29 cellular contexts compared by ENCODE assay signal in the genomic region with DNA sequence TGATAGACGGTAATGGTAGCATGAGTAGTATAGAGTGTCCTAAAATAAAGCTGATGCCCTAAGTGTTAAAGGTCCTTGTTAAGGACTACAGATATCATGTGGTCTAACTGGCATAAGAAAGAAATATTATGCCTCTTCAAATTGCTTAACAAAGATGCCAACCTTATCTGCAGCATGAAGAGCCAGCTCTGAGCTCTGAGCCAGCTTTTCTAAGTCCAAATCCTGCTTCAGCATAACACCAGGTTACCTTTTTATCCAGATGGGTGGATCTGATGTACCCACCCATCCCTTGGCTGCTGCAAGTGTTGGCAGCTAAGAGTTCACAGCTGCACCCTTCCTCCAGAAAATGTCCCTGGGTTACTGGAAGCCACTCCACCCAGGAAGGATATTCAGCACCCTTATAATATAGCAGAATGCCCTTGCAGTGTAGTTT.
"Had no signal": no experiment of that assay in that cellular context is flagged by ENCODE, and none has a peak within 500 bp of the region (broad histone marks: within the 10 kb centered on the region; RNA-seq: fewer than 3 reads in every experiment).

No MANE protein-coding gene starts in this region.

- ATAC-seq: activated CD4-positive, CD25-positive, alpha-beta regulatory T cell treated with anti-CD3 and anti-CD28 coated beads, Interleukin-2, amount 50 U/mL, for 24 hours; activated CD8-positive, alpha-beta memory T cell treated with anti-CD3 and anti-CD28 coated beads, Interleukin-2, amount 10 ng/mL, durations not matched to agents 7 days and 5 days; activated CD8-positive, alpha-beta T cell treated with anti-CD3 and anti-CD28 coated beads, Interleukin-2, amount 10 ng/mL, durations not matched to agents 7 days and 5 days; activated naive CD4-positive, alpha-beta T cell treated with anti-CD3 and anti-CD28 coated beads, Interleukin-2, amount 50 U/mL, for 72 hours; esophagus mucosa; T-helper 17 cell had no signal

- H3K27ac ChIP-seq: ascending aorta, breast epithelium, cardiac muscle cell, coronary artery, dorsolateral prefrontal cortex, WERI-Rb-1 had no signal

- H3K27me3 ChIP-seq: ascending aorta, breast epithelium, cardiac muscle cell had no signal

- H3K9me3 ChIP-seq: ascending aorta, breast epithelium had no signal

- H3K36me3 ChIP-seq: ascending aorta, breast epithelium, cardiac muscle cell, WERI-Rb-1 had no signal

- DNase-seq: activated B cell treated with CpG ODN at 0.5 μM for 24 hours; activated CD4-positive, alpha-beta T cell treated with anti-CD3 and anti-CD28 coated beads for 48 hours; activated CD4-positive, alpha-beta T cell treated with anti-CD3 and anti-CD28 coated beads, Interleukin-2, amount 50 U/mL, for 1 hour; activated CD4-positive, alpha-beta T cell treated with anti-CD3 and anti-CD28 coated beads, Interleukin-2, amount 50 U/mL, for 48 hours; activated CD8-positive, alpha-beta memory T cell treated with anti-CD3 and anti-CD28 coated beads, Interleukin-2, amount 10 ng/mL, durations not matched to agents 7 days and 5 days; activated CD8-positive, alpha-beta memory T cell treated with anti-CD3 and anti-CD28 coated beads, Interleukin-2, amount 50 U/mL, for 4 hours; activated CD8-positive, alpha-beta T cell treated with anti-CD3 and anti-CD28 coated beads, Interleukin-2, amount 10 ng/mL, durations not matched to agents 7 days and 5 days; activated gamma-delta T cell; activated naive CD4-positive, alpha-beta T cell; activated naive CD4-positive, alpha-beta T cell treated with anti-CD3 and anti-CD28 coated beads, Interleukin-2, amount 10 ng/mL, durations not matched to agents 7 days and 5 days; activated naive CD8-positive, alpha-beta T cell treated with anti-CD3 and anti-CD28 coated beads, Interleukin-2, amount 10 ng/mL, durations not matched to agents 7 days and 5 days; activated T-cell treated with anti-CD3 and anti-CD28 coated beads, Interleukin-2, amount 50 U/mL, for 1 hour; activated T-cell treated with anti-CD3 and anti-CD28 coated beads, Interleukin-2, amount 50 U/mL, for 48 hours; dorsolateral prefrontal cortex; effector memory CD4-positive, alpha-beta T cell; endodermal cell; foreskin fibroblast; head of caudate nucleus; T-helper 1 cell; T-helper 17 cell; T1000; WERI-Rb-1 had no signal

- H3K4me3 ChIP-seq: ascending aorta, breast epithelium, cardiac muscle cell, coronary artery, dorsolateral prefrontal cortex had no signal

- H3K4me1 ChIP-seq: ascending aorta, breast epithelium had no signal
